In genomic region chr2:105834931-105835330, GRCh38 we compare ENCODE assay signal across 8 cellular contexts.
A peak's percentile ranks its signal among the peaks of the same experiment; 100 is the strongest.
DNase-seq lines count a peak whose midpoint lies in the region; ATAC-seq lines count a peak whose summit lies in the region.

No MANE protein-coding gene starts in this region.

- intact Hi-C loops in Right ventricle myocardium inferior (cut with DNase I) = no loop called here

- peak overlapping the region; percentile 84 for H3K27ac Mint-ChIP-seq in stimulated activated naive CD8-positive, alpha-beta T cell treated with anti-CD3 and anti-CD28 coated beads, Interleukin-15, Interleukin-2, amounts not matched to agents 100 ng/mL and 50 ng/mL, for 24 hours

- H3K36me3 Mint-ChIP-seq in stimulated activated naive CD8-positive, alpha-beta T cell treated with anti-CD3 and anti-CD28 coated beads, Interleukin-15, Interleukin-2, amounts not matched to agents 100 ng/mL and 50 ng/mL, for 24 hours (ENCODE audit: low read depth) = peaks cover 78% of the 10 kb centered on the region

- peak overlapping the region; percentile 15 for H3K4me3 Mint-ChIP-seq in stimulated activated naive CD8-positive, alpha-beta T cell treated with anti-CD3 and anti-CD28 coated beads, Interleukin-15, Interleukin-2, amounts not matched to agents 100 ng/mL and 50 ng/mL, for 24 hours

- peaks cover 95% of the 10 kb centered on the region for H3K4me1 Mint-ChIP-seq in stimulated activated naive CD8-positive, alpha-beta T cell treated with anti-CD3 and anti-CD28 coated beads, Interleukin-15, Interleukin-2, amounts not matched to agents 100 ng/mL and 50 ng/mL, for 24 hours (ENCODE audit: low read depth)

- H3K27me3 Mint-ChIP-seq in stimulated activated naive CD8-positive, alpha-beta T cell treated with anti-CD3 and anti-CD28 coated beads, Interleukin-15, Interleukin-2, amounts not matched to agents 100 ng/mL and 50 ng/mL, for 24 hours = no peaks in the 10 kb centered on the region

- H3K9me3 Mint-ChIP-seq in stimulated activated naive CD8-positive, alpha-beta T cell treated with anti-CD3 and anti-CD28 coated beads, Interleukin-15, Interleukin-2, amounts not matched to agents 100 ng/mL and 50 ng/mL, for 24 hours = peaks cover 24% of the 10 kb centered on the region

- ATAC-seq in stimulated activated naive CD8-positive, alpha-beta T cell treated with anti-CD3 and anti-CD28 coated beads, Interleukin-15, Interleukin-2, amounts not matched to agents 100 U/mL and 50 U/mL, for 24 hours = no peak
- ATAC-seq in HG02973 (IDR thresholded peaks at IDR 0.05; ENCODE audit: unreplicated experiment) = peak; percentile 88
- ATAC-seq in Right ventricle myocardium inferior = no peak
- ATAC-seq in GM19467 (IDR thresholded peaks at IDR 0.05; ENCODE audit: unreplicated experiment) = no peak

- DNase-seq in stimulated activated naive CD8-positive, alpha-beta T cell treated with anti-CD3 and anti-CD28 coated beads, Interleukin-15, Interleukin-2, amounts not matched to agents 100 U/mL and 50 U/mL, for 24 hours = no peak
- DNase-seq in OCI-M1 (lab: John Stamatoyannopoulos, UW) (peak; percentile 57), Right ventricle myocardium inferior (ENCODE audit: missing footprints) (no peak), globus pallidus (ENCODE audit: low spot score) (no peak)
- DNase-seq in stimulated activated CD4-positive, alpha-beta T cell treated with anti-CD3 and anti-CD28 coated beads, Interleukin-4, amount 100 ng/mL, for 1 hour = no peak
